18 cellular contexts compared by ENCODE assay signal in the genomic region with DNA sequence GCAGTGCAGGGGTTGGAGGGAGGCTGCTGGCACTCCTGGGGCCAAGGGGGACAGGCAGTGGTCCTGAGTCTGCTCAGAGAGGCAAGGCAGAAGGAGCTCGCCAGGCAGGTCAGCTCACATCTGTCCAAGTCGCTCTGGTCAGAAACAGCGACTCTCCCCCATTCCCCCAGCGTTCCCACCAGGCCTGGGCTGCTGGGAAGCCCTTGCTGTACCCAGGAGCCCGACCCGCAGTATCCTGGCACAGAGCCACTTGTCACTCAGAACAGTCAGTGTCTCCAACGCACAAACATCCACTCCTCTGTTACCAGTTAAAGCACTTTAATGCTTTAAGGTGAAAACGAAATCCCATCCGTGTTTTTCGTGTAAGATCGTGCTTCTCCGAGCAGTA. TPM values are rescaled to one million over a fixed set of nuclear protein-coding genes. Genes with fewer than 3 reads are reported as not detected.
DNase-seq lines count a peak whose midpoint lies in the region; ATAC-seq, FAIRE-seq and TF ChIP-seq lines count a peak whose summit lies in the region.
"Had no signal": no experiment of that assay in that cellular context is flagged by ENCODE, and none has a peak within 500 bp of the region (broad histone marks: within the 10 kb centered on the region; RNA-seq: fewer than 3 reads in every experiment).

No MANE protein-coding gene starts in this region.

- H3K9ac ChIP-seq in kidney (ENCODE audit: low read length in 2 of 2), result no peak overlapping the region

- TF ChIP-seq CTCF in heart right ventricle (IDR thresholded peaks at IDR 0.05), result no peak
- no peak for TF ChIP-seq CTCF in WERI-Rb-1 (IDR thresholded peaks at IDR 0.05; ENCODE audit: low read depth, low read length)
- no peak for TF ChIP-seq CTCF in kidney (IDR thresholded peaks at IDR 0.05; ENCODE audit: borderline replicate concordance, extremely low read depth, insufficient read depth)

- 69 to 73% methylated on average over 12 of the region's 12 CpGs for WGBS in heart right ventricle, 2 donors

- peaks cover 0 to 34% (median 11%) of the 10 kb centered on the region in 9 donors for H3K4me1 ChIP-seq in heart right ventricle
- no peaks in the 10 kb centered on the region for H3K4me1 ChIP-seq in kidney (ENCODE audit: control insufficient read depth in 1 of 2, insufficient read depth in 1 of 2, low read depth in 1 of 2, low read length in 2 of 2)
- no peaks in the 10 kb centered on the region for H3K4me1 ChIP-seq in effector memory CD4-positive, alpha-beta T cell (ENCODE audit: control insufficient read depth, insufficient read depth, low read length, poor library complexity, severe bottlenecking)
- H3K4me1 ChIP-seq: SJSA1 had no signal

- H3K27ac ChIP-seq in heart right ventricle (peak overlapping the region in 6 of 10 donors; percentile 7 to 62 (median 42)), WERI-Rb-1 (peak overlapping the region; percentile 31), kidney (ENCODE audit: low read depth in 2 of 2, low read length in 2 of 2) (no peak overlapping the region)
- H3K27ac ChIP-seq in effector memory CD4-positive, alpha-beta T cell (ENCODE audit: insufficient read depth, low read length, poor library complexity, severe bottlenecking), result no peak overlapping the region
- H3K27ac ChIP-seq: SJSA1 had no signal

- peak in 1 of 8 donors; percentile 16 for ATAC-seq in heart right ventricle
- no peak for ATAC-seq in left cardiac atrium
- ATAC-seq in GM18520 (IDR thresholded peaks at IDR 0.05; ENCODE audit: unreplicated experiment), result no peak

- no peak for FAIRE-seq in kidney (lab: Jason Lieb, UNC)
- FAIRE-seq: D721Med had no signal

- H3K27me3 ChIP-seq in heart right ventricle (peaks cover 0 to 9% (median 2%) of the 10 kb centered on the region in 7 donors), WERI-Rb-1 (ENCODE audit: insufficient read depth, low read depth, severe bottlenecking) (no peaks in the 10 kb centered on the region)
- no peaks in the 10 kb centered on the region for H3K27me3 ChIP-seq in effector memory CD4-positive, alpha-beta T cell (replicated peaks; ENCODE audit: control insufficient read depth, insufficient read depth, low read length, poor library complexity, severe bottlenecking)
- H3K27me3 ChIP-seq: SJSA1 had no signal

- no peak overlapping the region for H3K4me3 ChIP-seq in heart right ventricle
- H3K4me3 ChIP-seq in WERI-Rb-1 (ENCODE audit: low read depth, low read length), result no peak overlapping the region
- H3K4me3 ChIP-seq in kidney (ENCODE audit: low read length in 2 of 2), result no peak overlapping the region
- no peak overlapping the region for H3K4me3 ChIP-seq in effector memory CD4-positive, alpha-beta T cell (ENCODE audit: insufficient read depth, low read depth, low read length, poor library complexity, severe bottlenecking)
- H3K4me3 ChIP-seq: SJSA1 had no signal

- intact Hi-C loops in heart right ventricle (cut with DNase I), result no loop called here
- intact Hi-C loops in left cardiac atrium (cut with DNase I), result no loop called here
- intact Hi-C loops in kidney (cut with DNase I), result no loop called here

- DNase-seq in heart right ventricle (no peak), left cardiac atrium (no peak), WERI-Rb-1 (no peak), kidney (peak; percentile 49), smooth muscle cell of the brain vasculature (ENCODE audit: low read depth, low spot score) (peak; percentile 12), NCI-H345 treated with DMSO at 0.1 percent for 48 hours (lab: John Stamatoyannopoulos, UW; ENCODE audit: unreplicated experiment) (no peak)
- no peak for DNase-seq in effector memory CD4-positive, alpha-beta T cell
- DNase-seq: DMS79; H7; Kasumi-1; NCI-H187; NCI-H510A; NK-92 treated with Interleukin-12 subunit alpha and Interleukin-12 subunit beta, amount 100 ng/mL, for 24 hours had no signal

- no peaks in the 10 kb centered on the region for H3K9me3 ChIP-seq in heart right ventricle
- no peaks in the 10 kb centered on the region for H3K9me3 ChIP-seq in WERI-Rb-1 (ENCODE audit: severe bottlenecking)
- H3K9me3 ChIP-seq in kidney (ENCODE audit: control insufficient read depth in 1 of 2, low read length in 2 of 2), result no peaks in the 10 kb centered on the region
- no peaks in the 10 kb centered on the region for H3K9me3 ChIP-seq in effector memory CD4-positive, alpha-beta T cell (ENCODE audit: control insufficient read depth, low read length)
- H3K9me3 ChIP-seq: SJSA1 had no signal

- H3K36me3 ChIP-seq in heart right ventricle (peaks cover 0 to 53% (median 8%) of the 10 kb centered on the region in 9 donors), WERI-Rb-1 (peaks cover 87% of the 10 kb centered on the region), kidney (ENCODE audit: control insufficient read depth in 1 of 2, insufficient read depth in 2 of 2, low read length in 2 of 2) (peaks cover 2 to 20% of the 10 kb centered on the region in 2 donors)
- H3K36me3 ChIP-seq in effector memory CD4-positive, alpha-beta T cell (ENCODE audit: control insufficient read depth, insufficient read depth, low read length), result peaks cover 26% of the 10 kb centered on the region
- H3K36me3 ChIP-seq: SJSA1 had no signal

RNA-seq across cellular contexts. Expression of a gene that starts 16.6 kb away (rescaled TPM):
- total RNA-seq in heart right ventricle (not detected), left cardiac atrium (not detected), kidney (not detected)
- polyA plus RNA-seq in heart right ventricle (under 1 TPM in 1 of 2 donors, not detected in 1; 0.03 TPM), kidney (ENCODE audit: insufficient read depth, low read depth, low replicate concordance) (not detected)
- total RNA-seq: MCF 10A, SJSA1 had no signal
- polyA plus RNA-seq: CD14-positive monocyte had no signal

RNA-seq across cellular contexts. Expression of a gene that starts 36.9 kb away (rescaled TPM):
- total RNA-seq in heart right ventricle (10 to 100 TPM in 5 of 10 donors, 1 to 10 TPM in 5; 6.2 to 24.5 (median 9.7) TPM), left cardiac atrium (10 to 100 TPM; 25.4 to 35.9 TPM), kidney (7.0 TPM)
- polyA plus RNA-seq in heart right ventricle (10 to 100 TPM in 1 of 2 donors, 1 to 10 TPM in 1; 4.0 to 33.9 TPM), kidney (ENCODE audit: insufficient read depth, low read depth, low replicate concordance) (49.5 TPM)
- total RNA-seq: MCF 10A, SJSA1 had no signal

Comparison
In these comparisons a context has a peak if more than half of its experiments do, and no peak if none do; other contexts are left out.
1. DNase-seq: peak in kidney (single experiment) and smooth muscle cell of the brain vasculature (single experiment); none in heart right ventricle (0 of 2), left cardiac atrium (single experiment), WERI-Rb-1 (single experiment), effector memory CD4-positive, alpha-beta T cell (0 of 3) and NCI-H345 treated with DMSO at 0.1 percent for 48 hours (single experiment).
2. H3K27ac ChIP-seq: peak in heart right ventricle (6 of 10) and WERI-Rb-1 (single experiment); none in kidney (0 of 2) and effector memory CD4-positive, alpha-beta T cell (single experiment).